9 cellular contexts compared by ENCODE assay signal in genomic region chr16:30067584-30067916, GRCh38. TPM values are rescaled to one million over a fixed set of nuclear protein-coding genes. Genes with fewer than 3 reads are reported as not detected.
DNase-seq lines count a peak whose midpoint lies in the region; ATAC-seq, FAIRE-seq and TF ChIP-seq lines count a peak whose summit lies in the region.
"Had no signal": no experiment of that assay in that cellular context is flagged by ENCODE, and none has a peak within 500 bp of the region (broad histone marks: within the 10 kb centered on the region; RNA-seq: fewer than 3 reads in every experiment).

No MANE protein-coding gene starts in this region.

- H3K56ac ChIP-seq in H1 (replicated peaks; ENCODE audit: insufficient read length, low read depth, low read length): no peak overlapping the region

- H3K4me2 ChIP-seq in PC-3 (ENCODE audit: low read length): peak overlapping the region; percentile 99
- peak overlapping the region; percentile 73 to 81; a peak in 2 of 4 replicates for H3K4me2 ChIP-seq in H1 (ENCODE audit: insufficient read depth in 1 of 2, low read depth in 2 of 2, low read length in 2 of 2)
- H3K4me2 ChIP-seq in osteoblast (ENCODE audit: insufficient read depth, low read length): peak overlapping the region; percentile 99

- TF ChIP-seq RAD21 in H1 (IDR thresholded peaks at IDR 0.05 in 1 of 2, conservative IDR thresholded peaks at IDR 0.05 in 1 of 2; ENCODE audit: low read depth in 2 of 2, low read length in 2 of 2): no peak

- no peak overlapping the region for H4K5ac ChIP-seq in H1 (ENCODE audit: insufficient read length, low read depth, low read length)

- H2AFZ ChIP-seq in PC-3 (ENCODE audit: low read length) (no peak overlapping the region), H1 (ENCODE audit: low read length) (no peak overlapping the region), osteoblast (ENCODE audit: low read length) (no peak overlapping the region)

- 92% methylated on average over 6 of the region's 6 CpGs; no CpG with 5 or more reads in 1 of the 2 experiments for WGBS in H1 (ENCODE audit: extremely low coverage in 1 of 2, insufficient coverage in 1 of 2, insufficient read length in 1 of 2, insufficient replicate concordance in 2 of 2, low coverage in 1 of 2, low lambda C conversion rate in 2 of 2, missing lambda C conversion rate in 1 of 2), 2 experiments

- CTCF ChIA-PET in CD8-positive, alpha-beta T cell (lab: Charles Lee): interaction anchor here (1.2 kb wide), 1 partner anchor 24 kb away, joined by 9 read pairs; the partner anchor contains the start of gene TBX6
- CTCF ChIA-PET in PC-3 (lab: Charles Lee) (interaction anchor here (0.6 kb wide), 1 partner anchor 25 kb away, joined by 3 read pairs; no protein-coding TSS in a partner anchor), H1 (lab: Charles Lee; ENCODE audit: partially characterized antibody) (interaction anchor here (1.9 to 7.3 kb wide), 4 partner anchors 9 to 45 kb away, joined by 6 to 51 read pairs (median 10); partner anchors contain the start of genes GDPD3, PPP4C and TBX6)

- no peaks in the 10 kb centered on the region for H3K9me2 ChIP-seq in PC-3 (replicated peaks; ENCODE audit: low read length)

- H3K27me3 Mint-ChIP-seq in CD8-positive, alpha-beta T cell (ENCODE audit: low read depth): no peaks in the 10 kb centered on the region

- H2BK5ac ChIP-seq in H1 (ENCODE audit: low read depth, low read length): no peak overlapping the region; the same call in 1 of the 2 replicates

- peaks cover 9% of the 10 kb centered on the region; the same call in 1 of the 2 replicates for H3K79me1 ChIP-seq in H1 (ENCODE audit: low read depth, low read length)

- TF ChIP-seq POLR2A in H1 (IDR thresholded peaks at IDR 0.05; ENCODE audit: control extremely low read depth in 1 of 2, low read depth in 2 of 2, low read length in 2 of 2) (no peak), GM12892 (IDR thresholded peaks at IDR 0.05; ENCODE audit: low read depth, low read length) (no peak)

- DNase-seq in CD8-positive, alpha-beta T cell: no peak
- DNase-seq in PC-3: no peak
- no peak for DNase-seq in H1 (ENCODE audit: low read depth in 1 of 2, low spot score in 2 of 2)
- no peak for DNase-seq in osteoblast (ENCODE audit: insufficient read length, low spot score, missing footprints)
- DNase-seq in stimulated activated CD4-positive, alpha-beta T cell treated with anti-CD3 and anti-CD28 coated beads, Interleukin-2, amount 100 ng/mL, for 48 hours: no peak
- no peak for DNase-seq in GM12892 (ENCODE audit: insufficient read length)
- no peak for DNase-seq in GDM1 (lab: John Stamatoyannopoulos, UW)
- no peak for DNase-seq in DMS53 (lab: John Stamatoyannopoulos, UW)
- DNase-seq: foreskin keratinocyte had no signal

- H3K23ac ChIP-seq in H1 (ENCODE audit: insufficient read length): no peak overlapping the region

- H3K4me3 Mint-ChIP-seq in CD8-positive, alpha-beta T cell: peak overlapping the region; percentile 98

- H3K9me3 ChIP-seq in CD8-positive, alpha-beta T cell (ENCODE audit: low read length): no peaks in the 10 kb centered on the region
- H3K9me3 ChIP-seq in PC-3 (ENCODE audit: low read length): no peaks in the 10 kb centered on the region
- no peaks in the 10 kb centered on the region for H3K9me3 ChIP-seq in H1 (ENCODE audit: insufficient read depth in 2 of 2, low read depth in 1 of 2, low read length in 1 of 2)
- no peaks in the 10 kb centered on the region for H3K9me3 ChIP-seq in osteoblast (ENCODE audit: low read depth, low read length)

- no peak for TF ChIP-seq EP300 in H1 (IDR thresholded peaks at IDR 0.05; ENCODE audit: borderline replicate concordance in 1 of 2, low read depth in 2 of 2, low read length in 2 of 2)

- peaks cover 34% of the 10 kb centered on the region for H3K36me3 ChIP-seq in CD8-positive, alpha-beta T cell (ENCODE audit: insufficient read depth, low read length)
- H3K36me3 ChIP-seq in PC-3 (ENCODE audit: low read depth, low read length) (peaks cover 58% of the 10 kb centered on the region), H1 (ENCODE audit: control insufficient read depth in 2 of 4, insufficient read depth in 4 of 4, low read length in 3 of 4) (peaks cover 19 to 54% (median 47%) of the 10 kb centered on the region in 4 experiments), osteoblast (ENCODE audit: insufficient read depth, low read length) (peaks cover 61% of the 10 kb centered on the region)

- peaks cover 71% of the 10 kb centered on the region for H3K36me3 Mint-ChIP-seq in CD8-positive, alpha-beta T cell

- H4K8ac ChIP-seq in H1 (ENCODE audit: extremely low read depth, insufficient read depth, low read length): no peak overlapping the region

- H3K9me3 Mint-ChIP-seq in CD8-positive, alpha-beta T cell: no peaks in the 10 kb centered on the region

- H3K4me1 ChIP-seq in CD8-positive, alpha-beta T cell (ENCODE audit: insufficient read depth, low read length): peaks cover 51% of the 10 kb centered on the region
- H3K4me1 ChIP-seq in PC-3 (ENCODE audit: insufficient read depth, low read length) (peaks cover 29% of the 10 kb centered on the region), H1 (replicated peaks in 1 of 4; ENCODE audit: control insufficient read depth in 3 of 4, insufficient read depth in 4 of 4, low read length in 3 of 4) (peaks cover 6 to 23% (median 11%) of the 10 kb centered on the region in 4 experiments), osteoblast (ENCODE audit: insufficient read depth, low read length) (peaks cover 50% of the 10 kb centered on the region)

- H3K4me3 ChIP-seq in CD8-positive, alpha-beta T cell (ENCODE audit: low read depth, low read length): no peak overlapping the region
- H3K4me3 ChIP-seq in PC-3 (ENCODE audit: low read length): peak overlapping the region; percentile 99
- peak overlapping the region in 1 of 4 experiments; percentile 85; a peak in 1 of 8 replicates for H3K4me3 ChIP-seq in H1 (ENCODE audit: extremely low read depth in 1 of 4, insufficient read depth in 2 of 4, low read depth in 3 of 4, low read length in 4 of 4)
- peak overlapping the region; percentile 95 for H3K4me3 ChIP-seq in osteoblast (ENCODE audit: insufficient read depth, low read length)

- no peak overlapping the region for H3K18ac ChIP-seq in H1 (ENCODE audit: extremely low read depth, low read length)

- peaks cover 69% of the 10 kb centered on the region for H3K79me2 ChIP-seq in PC-3 (ENCODE audit: low read length)
- H3K79me2 ChIP-seq in H1 (ENCODE audit: control insufficient read depth in 1 of 2, insufficient read depth in 2 of 2, low read length in 2 of 2): peaks cover 15 to 30% of the 10 kb centered on the region in 2 experiments
- H3K79me2 ChIP-seq in osteoblast (ENCODE audit: insufficient read depth, low read length): peaks cover 68% of the 10 kb centered on the region

- ATAC-seq in CD8-positive, alpha-beta T cell: no peak
- no peak for ATAC-seq in PC-3
- ATAC-seq: foreskin keratinocyte had no signal

- TF ChIP-seq CTCF in CD8-positive, alpha-beta T cell (IDR thresholded peaks at IDR 0.05): no peak
- no peak for TF ChIP-seq CTCF in PC-3 (conservative IDR thresholded peaks at IDR 0.05; ENCODE audit: low read depth, low read length)
- no peak for TF ChIP-seq CTCF in H1 (IDR thresholded peaks at IDR 0.05; ENCODE audit: control extremely low read depth in 1 of 3, insufficient read depth in 1 of 3, low read depth in 1 of 3, low read length in 3 of 3)
- no peak for TF ChIP-seq CTCF in osteoblast (IDR thresholded peaks at IDR 0.05; ENCODE audit: extremely low read depth, low read depth, low read length)

- FAIRE-seq in H1 (lab: Jason Lieb, UNC) (no peak), GM12892 (lab: Jason Lieb, UNC) (no peak)

- peak overlapping the region; percentile 90; the same call in 1 of the 2 replicates for H3K9ac ChIP-seq in PC-3 (ENCODE audit: low read length)
- H3K9ac ChIP-seq in H1 (replicated peaks in 1 of 4; ENCODE audit: extremely low read depth in 1 of 4, low read depth in 3 of 4, low read length in 3 of 4): no peak overlapping the region

- peak overlapping the region; percentile 98 for H3K27ac Mint-ChIP-seq in CD8-positive, alpha-beta T cell

- H3K27me3 ChIP-seq in CD8-positive, alpha-beta T cell (ENCODE audit: insufficient read depth, low read length): no peaks in the 10 kb centered on the region
- H3K27me3 ChIP-seq in PC-3 (ENCODE audit: low read length) (no peaks in the 10 kb centered on the region), H1 (replicated peaks in 1 of 4; ENCODE audit: control insufficient read depth in 3 of 4, extremely low read depth in 1 of 4, insufficient read depth in 3 of 4, low read length in 3 of 4) (no peaks in the 10 kb centered on the region), osteoblast (ENCODE audit: insufficient read depth, low read length) (no peaks in the 10 kb centered on the region)
- H3K27me3 ChIP-seq: foreskin keratinocyte had no signal

- no peak overlapping the region for H3K4ac ChIP-seq in H1 (replicated peaks; ENCODE audit: insufficient read length, low read depth, low read length)

- no peak overlapping the region for H2BK120ac ChIP-seq in H1 (replicated peaks; ENCODE audit: low read depth, low read length)

- H3K27ac ChIP-seq in CD8-positive, alpha-beta T cell (ENCODE audit: low read depth, low read length): no peak overlapping the region
- H3K27ac ChIP-seq in PC-3 (ENCODE audit: low read length) (no peak overlapping the region), H1 (ENCODE audit: low read depth, low read length) (no peak overlapping the region), osteoblast (ENCODE audit: low read depth, low read length) (peak overlapping the region; percentile 96)
- H3K27ac ChIP-seq: foreskin keratinocyte had no signal

- H4K20me1 ChIP-seq in PC-3 (ENCODE audit: low read length) (peaks cover 45% of the 10 kb centered on the region), H1 (replicated peaks in 1 of 2; ENCODE audit: control insufficient read depth in 1 of 2, insufficient read depth in 2 of 2, low read length in 2 of 2) (peaks cover 16 to 35% of the 10 kb centered on the region in 2 experiments), osteoblast (ENCODE audit: insufficient read depth, low read length) (peaks cover 56% of the 10 kb centered on the region)

- H2AK5ac ChIP-seq in H1 (ENCODE audit: low read depth, low read length): no peak overlapping the region

- POLR2A ChIA-PET in CD8-positive, alpha-beta T cell (lab: Charles Lee): interaction anchor here (0.6 to 3.5 kb wide), 5 partner anchors 12 to 838 kb away, joined by 3 to 36 read pairs (median 4); partner anchors contain the start of gene ZNF771
- POLR2A ChIA-PET in PC-3 (lab: Charles Lee; ENCODE audit: unreplicated experiment) (no interaction called here), H1 (lab: Charles Lee; ENCODE audit: partially characterized antibody) (interaction anchor here (1.6 to 21.2 kb wide), 5 partner anchors 11 to 65 kb away, joined by 3 to 353 read pairs (median 88); partner anchors contain the start of genes PPP4C, TBX6, TLCD3B and YPEL3)

- H2BK20ac ChIP-seq in H1 (ENCODE audit: low read length): no peak overlapping the region

- no TSS peak for BruUV-seq in PC-3 (replicated peaks; lab: Mats Ljungman, UMichigan)

- intact Hi-C loops in CD8-positive, alpha-beta T cell (cut with DNase I, micrococcal nuclease): loop anchor here (5.0 to 10.0 kb wide), 3 partner anchors 290 to 857 kb away; partner anchors contain the start of genes CD2BP2 (in 1 of the 2), FBXL19 (in 1 of the 2) and ZNF771 (in 1 of the 2)
- intact Hi-C loops in PC-3 (cut with micrococcal nuclease): no loop called here

- H2BK12ac ChIP-seq in H1 (ENCODE audit: low read depth, low read length): no peak overlapping the region

- H4K91ac ChIP-seq in H1 (replicated peaks; ENCODE audit: insufficient read length, low read length): no peak overlapping the region

- H3K4me1 Mint-ChIP-seq in CD8-positive, alpha-beta T cell (ENCODE audit: low read depth): peaks cover 46% of the 10 kb centered on the region

- no peak overlapping the region for H2BK15ac ChIP-seq in H1 (ENCODE audit: low read length)

- no peaks in the 10 kb centered on the region for H3F3A ChIP-seq in PC-3 (ENCODE audit: low read length, unreplicated experiment)

- peaks cover 18% of the 10 kb centered on the region for H3K23me2 ChIP-seq in H1 (ENCODE audit: low read depth, low read length)

- H3K14ac ChIP-seq in H1 (ENCODE audit: insufficient read length): no peak overlapping the region

RNA-seq across cellular contexts. Expression of gene ALDOA, which starts 2.0 kb away (rescaled TPM):
- total RNA-seq in CD8-positive, alpha-beta T cell: 100 to 1,000 TPM; 339 to 359 TPM
- 1,859 and 2,048 TPM in 2 replicates for total RNA-seq in PC-3 (2014; rRNA removed)
- total RNA-seq in H1 (2021; fragmentation: NEBNext Ultra II Directional; extraction: Animal tissue kit (Norgen Biotek cat#: 25700)): 1,083 and 1,146 TPM in 2 replicates
- 1,072 and 1,397 TPM in 2 replicates for polyA plus RNA-seq in H1 (2011; rRNA removed)
- 884 TPM for polyA plus RNA-seq in H1 (2011; cell fraction: cytosol; rRNA removed)
- 1,022 TPM for polyA plus RNA-seq in H1 (2011; cell fraction: nucleus; rRNA removed)
- 986 to 1,460 TPM (median 1,381 TPM) in 4 replicates for polyA plus RNA-seq in H1 (2012, experiment 1 of 2)
- polyA plus RNA-seq in H1 (2012, experiment 2 of 2): 2,176 TPM
- 777 TPM for polyA plus RNA-seq in H1 (2013, experiment 1 of 2)
- 779 TPM for polyA plus RNA-seq in H1 (2013, experiment 2 of 2)
- polyA minus RNA-seq in H1 (2011; rRNA and poly(A)+ RNA removed): 753 and 900 TPM in 2 replicates
- polyA minus RNA-seq in H1 (2011; cell fraction: cytosol; rRNA and poly(A)+ RNA removed): 734 TPM
- polyA minus RNA-seq in H1 (2011; cell fraction: nucleus; rRNA and poly(A)+ RNA removed): 382 TPM
- 579 and 705 TPM in 2 replicates for total RNA-seq in osteoblast
- 1,394 TPM for polyA plus RNA-seq in GM12892 (2012; ENCODE audit: missing spikeins)

RNA-seq across cellular contexts. Expression of gene PPP4C, which starts 8.2 kb away (rescaled TPM):
- total RNA-seq in CD8-positive, alpha-beta T cell: 10 to 100 TPM; 89.4 to 97.4 TPM
- total RNA-seq in PC-3 (2014; rRNA removed) (116 and 117 TPM in 2 replicates), osteoblast (175 and 178 TPM in 2 replicates)
- 148 TPM in 2 replicates for total RNA-seq in H1 (2021; fragmentation: NEBNext Ultra II Directional; extraction: Animal tissue kit (Norgen Biotek cat#: 25700))
- polyA plus RNA-seq in H1 (2011; rRNA removed): 298 and 355 TPM in 2 replicates
- polyA plus RNA-seq in H1 (2011; cell fraction: cytosol; rRNA removed): 266 TPM
- 241 TPM for polyA plus RNA-seq in H1 (2011; cell fraction: nucleus; rRNA removed)
- 134 to 209 TPM (median 190 TPM) in 4 replicates for polyA plus RNA-seq in H1 (2012, experiment 1 of 2)
- 229 TPM for polyA plus RNA-seq in H1 (2012, experiment 2 of 2)
- polyA plus RNA-seq in H1 (2013, experiment 1 of 2): 96.9 TPM
- 101 TPM for polyA plus RNA-seq in H1 (2013, experiment 2 of 2)
- 329 and 355 TPM in 2 replicates for polyA minus RNA-seq in H1 (2011; rRNA and poly(A)+ RNA removed)
- polyA minus RNA-seq in H1 (2011; cell fraction: cytosol; rRNA and poly(A)+ RNA removed): 125 TPM
- 62.4 TPM for polyA minus RNA-seq in H1 (2011; cell fraction: nucleus; rRNA and poly(A)+ RNA removed)
- 63.7 TPM for polyA plus RNA-seq in GM12892 (2012; ENCODE audit: missing spikeins)

RNA-seq across cellular contexts. Expression of gene TBX6, which starts 24.2 kb away (rescaled TPM):
- under 1 TPM; 0.16 to 0.22 TPM for total RNA-seq in CD8-positive, alpha-beta T cell
- total RNA-seq in PC-3 (2014; rRNA removed) (0.86 and 1.1 TPM in 2 replicates), osteoblast (0.29 and 0.36 TPM in 2 replicates)
- 2.3 and 2.8 TPM in 2 replicates for total RNA-seq in H1 (2021; fragmentation: NEBNext Ultra II Directional; extraction: Animal tissue kit (Norgen Biotek cat#: 25700))
- polyA plus RNA-seq in H1 (2011; rRNA removed): 2.2 and 3.6 TPM in 2 replicates
- 1.5 TPM for polyA plus RNA-seq in H1 (2011; cell fraction: cytosol; rRNA removed)
- polyA plus RNA-seq in H1 (2011; cell fraction: nucleus; rRNA removed): 4.9 TPM
- 2.1 to 4.8 TPM (median 3.4 TPM) in 4 replicates for polyA plus RNA-seq in H1 (2012, experiment 1 of 2)
- 3.3 TPM for polyA plus RNA-seq in H1 (2012, experiment 2 of 2)
- polyA plus RNA-seq in H1 (2013, experiment 1 of 2): 2.4 TPM
- 2.0 TPM for polyA plus RNA-seq in H1 (2013, experiment 2 of 2)
- polyA minus RNA-seq in H1 (2011; rRNA and poly(A)+ RNA removed): 0.20 and 0.44 TPM in 2 replicates
- 1.6 TPM for polyA minus RNA-seq in H1 (2011; cell fraction: cytosol; rRNA and poly(A)+ RNA removed)
- polyA minus RNA-seq in H1 (2011; cell fraction: nucleus; rRNA and poly(A)+ RNA removed): 1.8 TPM
- 0.47 TPM for polyA plus RNA-seq in GM12892 (2012; ENCODE audit: missing spikeins)

RNA-seq across cellular contexts. Expression of gene YPEL3, which starts 28.5 kb away (rescaled TPM):
- 100 to 1,000 TPM; 107 to 113 TPM for total RNA-seq in CD8-positive, alpha-beta T cell
- total RNA-seq in PC-3 (2014; rRNA removed): 5.1 and 7.7 TPM in 2 replicates
- 40.3 and 43.2 TPM in 2 replicates for total RNA-seq in H1 (2021; fragmentation: NEBNext Ultra II Directional; extraction: Animal tissue kit (Norgen Biotek cat#: 25700))
- 53.3 and 91.8 TPM in 2 replicates for polyA plus RNA-seq in H1 (2011; rRNA removed)
- 49.2 TPM for polyA plus RNA-seq in H1 (2011; cell fraction: cytosol; rRNA removed)
- polyA plus RNA-seq in H1 (2011; cell fraction: nucleus; rRNA removed): 126 TPM
- 53.5 to 72.5 TPM (median 65.8 TPM) in 4 replicates for polyA plus RNA-seq in H1 (2012, experiment 1 of 2)
- 62.9 TPM for polyA plus RNA-seq in H1 (2012, experiment 2 of 2)
- 35.3 TPM for polyA plus RNA-seq in H1 (2013, experiment 1 of 2)
- polyA plus RNA-seq in H1 (2013, experiment 2 of 2): 36.6 TPM
- 10.7 and 15.9 TPM in 2 replicates for polyA minus RNA-seq in H1 (2011; rRNA and poly(A)+ RNA removed)
- 17.5 TPM for polyA minus RNA-seq in H1 (2011; cell fraction: cytosol; rRNA and poly(A)+ RNA removed)
- polyA minus RNA-seq in H1 (2011; cell fraction: nucleus; rRNA and poly(A)+ RNA removed): 27.2 TPM
- 28.2 and 31.2 TPM in 2 replicates for total RNA-seq in osteoblast
- 17.9 TPM for polyA plus RNA-seq in GM12892 (2012; ENCODE audit: missing spikeins)

RNA-seq across cellular contexts. Expression of gene TLCD3B, which starts 36.5 kb away (rescaled TPM):
- under 1 TPM in 1 of 2 experiments, not detected in 1; 0.19 TPM for total RNA-seq in CD8-positive, alpha-beta T cell
- total RNA-seq in PC-3 (2014; rRNA removed) (0.29 and 0.47 TPM in 2 replicates), osteoblast (0.36 TPM in 1 of 2 replicates, not detected in the other)
- total RNA-seq in H1 (2021; fragmentation: NEBNext Ultra II Directional; extraction: Animal tissue kit (Norgen Biotek cat#: 25700)): 26.9 and 27.8 TPM in 2 replicates
- 15.2 and 23.0 TPM in 2 replicates for polyA plus RNA-seq in H1 (2011; rRNA removed)
- polyA plus RNA-seq in H1 (2011; cell fraction: cytosol; rRNA removed): 10.8 TPM
- 27.6 TPM for polyA plus RNA-seq in H1 (2011; cell fraction: nucleus; rRNA removed)
- 22.8 to 38.2 TPM (median 34.6 TPM) in 4 replicates for polyA plus RNA-seq in H1 (2012, experiment 1 of 2)
- 27.3 TPM for polyA plus RNA-seq in H1 (2012, experiment 2 of 2)
- polyA plus RNA-seq in H1 (2013, experiment 1 of 2): 20.8 TPM
- 21.9 TPM for polyA plus RNA-seq in H1 (2013, experiment 2 of 2)
- polyA minus RNA-seq in H1 (2011; rRNA and poly(A)+ RNA removed): 12.2 and 15.3 TPM in 2 replicates
- polyA minus RNA-seq in H1 (2011; cell fraction: cytosol; rRNA and poly(A)+ RNA removed): 26.3 TPM
- 7.4 TPM for polyA minus RNA-seq in H1 (2011; cell fraction: nucleus; rRNA and poly(A)+ RNA removed)
- polyA plus RNA-seq in GM12892 (2012; ENCODE audit: missing spikeins): 0.25 TPM
- polyA plus RNA-seq: foreskin keratinocyte had no signal
